8 cellular contexts compared by ENCODE assay signal in the genomic region with DNA sequence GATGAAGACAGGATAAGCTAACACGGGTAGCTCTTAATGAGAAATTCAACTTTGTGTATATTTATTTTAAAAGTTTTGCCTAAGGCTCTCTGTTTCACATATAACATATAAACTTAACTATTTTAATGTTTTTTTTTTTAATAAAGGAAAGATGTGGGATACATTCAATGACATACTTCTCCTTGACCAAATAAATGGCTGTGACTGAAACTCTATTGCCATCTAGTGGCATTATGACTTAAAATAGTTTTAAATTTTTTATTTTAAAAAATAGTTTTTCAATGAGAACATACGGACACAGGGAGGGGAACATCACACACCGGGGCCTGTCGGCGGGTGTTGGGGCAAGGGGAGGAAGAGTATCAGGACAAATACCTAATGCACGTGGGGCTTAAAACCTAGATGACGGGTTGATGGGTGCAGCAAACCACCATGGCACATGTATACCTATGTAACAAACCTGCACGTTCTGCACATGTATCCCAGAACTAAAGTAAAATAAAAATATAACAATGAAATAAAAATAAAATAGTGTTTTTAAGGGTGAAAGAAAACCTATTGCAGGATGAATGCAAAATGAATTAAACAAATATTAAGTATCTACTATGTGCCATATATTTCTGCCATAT.
DNase-seq lines count a peak whose midpoint lies in the region; ATAC-seq and TF ChIP-seq lines count a peak whose summit lies in the region.

No MANE protein-coding gene starts in this region.

- POLR2A ChIA-PET in RWPE1 (lab: Yijun Ruan, JAX; ENCODE audit: low non-redundant PET), result no interaction called here

- no peaks in the 10 kb centered on the region for H3K4me1 ChIP-seq in thoracic aorta (ENCODE audit: control insufficient read depth in 1 of 2, low read depth in 2 of 2)

- DNase-seq in HT1080 (ENCODE audit: low read depth) (peak; percentile 56), RWPE1 (ENCODE audit: low spot score) (peak; percentile 23), fibroblast of villous mesenchyme (ENCODE audit: low read depth) (peak; percentile 57), thoracic aorta (ENCODE audit: low spot score) (no peak)
- no peak for DNase-seq in activated CD8-positive, alpha-beta memory T cell treated with anti-CD3 and anti-CD28 coated beads, Interleukin-2, amount 50 U/mL, for 4 hours

- ATAC-seq in thoracic aorta (ENCODE audit: insufficient number of reproducible peaks, low FRiP score, low read depth), result no peak
- no peak for ATAC-seq in GM19324 (IDR thresholded peaks at IDR 0.05; ENCODE audit: low FRiP score, unreplicated experiment)
- ATAC-seq in HG02588 (IDR thresholded peaks at IDR 0.05; ENCODE audit: unreplicated experiment), result no peak

- CTCF ChIA-PET in RWPE1 (lab: Yijun Ruan, JAX), result interaction anchor here (0.6 to 1.5 kb wide), 20 partner anchors 28 to 1453 kb away, joined by 3 to 8 read pairs (median 4); a partner anchor contains a TSS

- no peaks in the 10 kb centered on the region for H3K36me3 ChIP-seq in thoracic aorta

- H3K27ac ChIP-seq in C4-2B, result no peak overlapping the region
- no peak overlapping the region for H3K27ac ChIP-seq in RWPE1
- H3K27ac ChIP-seq in thoracic aorta, result no peak overlapping the region

- no peaks in the 10 kb centered on the region for H3K9me3 ChIP-seq in thoracic aorta

- no peak overlapping the region for H3K4me3 ChIP-seq in fibroblast of villous mesenchyme (ENCODE audit: low read depth, low read length)
- H3K4me3 ChIP-seq in thoracic aorta, result no peak overlapping the region

- no peaks in the 10 kb centered on the region for H3K27me3 ChIP-seq in thoracic aorta (replicated peaks; ENCODE audit: insufficient read depth)

- TF ChIP-seq CTCF in C4-2B (conservative IDR thresholded peaks at IDR 0.05), result peak; percentile 84
- TF ChIP-seq CTCF in RWPE1 (conservative IDR thresholded peaks at IDR 0.05; ENCODE audit: low read depth), result peak; percentile 64
- peak; percentile 52 for TF ChIP-seq CTCF in fibroblast of villous mesenchyme (IDR thresholded peaks at IDR 0.05; ENCODE audit: insufficient read depth, low read depth, low read length)
- peak; percentile 37 for TF ChIP-seq CTCF in thoracic aorta (IDR thresholded peaks at IDR 0.05)

Comparison
In these comparisons a context has a peak if more than half of its experiments do, and no peak if none do; other contexts are left out.
1. DNase-seq: peak in HT1080 (single experiment), RWPE1 (single experiment) and fibroblast of villous mesenchyme (single experiment); none in thoracic aorta (single experiment) and activated CD8-positive, alpha-beta memory T cell treated with anti-CD3 and anti-CD28 coated beads, Interleukin-2, amount 50 U/mL, for 4 hours (single experiment).
2. Peak in every context shown above with its lines, with median percentiles within 50 percentile points of each other: CTCF ChIP-seq.